1 cellular context compared by ENCODE assay signal in genomic region chr17:8393470-8394231, GRCh38.
TF ChIP-seq lines count a peak whose summit lies in the region.

No MANE protein-coding gene starts in this region.

TF ChIP-seq in SK-N-SH, 30 proteins besides CTCF, POLR2A, EP300 and RAD21 (continued from another document):
- TF ChIP-seq YY1 (IDR thresholded peaks at IDR 0.05; ENCODE audit: low read depth) = no peak
